Comparison of ENCODE assay signal across 26 cellular contexts in the genomic region with DNA sequence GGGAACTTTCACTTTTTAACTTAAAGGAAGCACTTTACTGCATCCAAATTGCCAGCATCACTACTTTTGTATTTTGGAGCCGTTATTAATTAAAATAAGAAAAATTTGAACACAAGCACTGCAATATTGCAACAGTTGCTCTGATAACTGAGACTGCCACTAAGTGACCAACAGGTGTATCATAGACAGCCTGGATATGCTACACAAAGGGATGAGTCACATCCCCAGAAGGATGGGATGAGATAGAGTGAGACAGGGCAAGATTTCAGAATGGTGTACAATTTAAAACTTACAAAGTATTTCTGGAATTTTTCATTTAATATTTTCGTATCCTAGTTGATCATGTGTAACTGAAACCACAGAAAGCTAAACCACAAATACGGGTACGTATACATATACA.
"Had no signal": no experiment of that assay in that cellular context is flagged by ENCODE, and none has a peak within 500 bp of the region (broad histone marks: within the 10 kb centered on the region; RNA-seq: fewer than 3 reads in every experiment).

No MANE protein-coding gene starts in this region.

- H3K4me1 ChIP-seq: esophagus squamous epithelium, left lung, lower lobe of right lung, prostate gland, stomach, thyroid gland had no signal

- H3K36me3 ChIP-seq: esophagus squamous epithelium, left lung, lower lobe of right lung, neutrophil, ovary, prostate gland, stomach, thyroid gland had no signal

- H3K4me3 ChIP-seq: esophagus squamous epithelium, left lung, lower lobe of right lung, ovary, prostate gland, stomach, thyroid gland had no signal

- H3K9me3 ChIP-seq: esophagus squamous epithelium, left lung, lower lobe of right lung, neutrophil, ovary, prostate gland, stomach, thyroid gland had no signal

- DNase-seq: activated CD4-positive, alpha-beta T cell treated with anti-CD3 and anti-CD28 coated beads for 4 hours; activated CD4-positive, alpha-beta T cell treated with anti-CD3 and anti-CD28 coated beads, Interleukin-2, amount 50 U/mL, for 4 hours; activated CD4-positive, CD25-positive, alpha-beta regulatory T cell; activated naive CD4-positive, alpha-beta T cell; activated T-cell treated with anti-CD3 and anti-CD28 coated beads for 4 hours; activated T-cell treated with anti-CD3 and anti-CD28 coated beads, Interleukin-2, amount 50 U/mL, for 72 hours; dermis blood vessel endothelial cell; effector CD4-positive, alpha-beta T cell; esophagus squamous epithelium; kidney glomerular epithelial cell; left lung; lower lobe of right lung; mesendoderm; ovary; small intestine; stimulated activated CD4-positive, alpha-beta T cell treated with anti-CD3 and anti-CD28 coated beads, Interleukin-1b, Interleukin-23, amount 100 ng/mL, for 48 hours; stimulated activated CD4-positive, alpha-beta T cell treated with anti-CD3 and anti-CD28 coated beads, Interleukin-4, amount 100 ng/mL, for 4 hours; stimulated activated CD8-positive, alpha-beta memory T cell treated with anti-CD3 and anti-CD28 coated beads, Interleukin-4, amount 100 ng/mL, for 48 hours; stomach; thyroid gland had no signal

- ATAC-seq: activated naive CD4-positive, alpha-beta T cell treated with anti-CD3 and anti-CD28 coated beads, Interleukin-2, amount 50 U/mL, for 72 hours; activated T-cell treated with anti-CD3 and anti-CD28 coated beads, Interleukin-2, amount 50 U/mL, for 72 hours; left lung; lower lobe of right lung; sciatic nerve; stimulated activated memory B cell treated with anti-CD40 and anti-IgM and Interleukin-4, amounts not matched to agents 10 μg/mL and 1 μg/mL and 100 μg/mL, for 72 hours had no signal

- H3K27me3 ChIP-seq: esophagus squamous epithelium, left lung, neutrophil, ovary, stomach, thyroid gland had no signal

- H3K27ac ChIP-seq: epithelial cell of prostate, esophagus squamous epithelium, left lung, lower lobe of right lung, neutrophil, ovary, prostate gland, stomach, thyroid gland had no signal
